Comparison of ENCODE assay signal across 1 cellular context in the genomic region with DNA sequence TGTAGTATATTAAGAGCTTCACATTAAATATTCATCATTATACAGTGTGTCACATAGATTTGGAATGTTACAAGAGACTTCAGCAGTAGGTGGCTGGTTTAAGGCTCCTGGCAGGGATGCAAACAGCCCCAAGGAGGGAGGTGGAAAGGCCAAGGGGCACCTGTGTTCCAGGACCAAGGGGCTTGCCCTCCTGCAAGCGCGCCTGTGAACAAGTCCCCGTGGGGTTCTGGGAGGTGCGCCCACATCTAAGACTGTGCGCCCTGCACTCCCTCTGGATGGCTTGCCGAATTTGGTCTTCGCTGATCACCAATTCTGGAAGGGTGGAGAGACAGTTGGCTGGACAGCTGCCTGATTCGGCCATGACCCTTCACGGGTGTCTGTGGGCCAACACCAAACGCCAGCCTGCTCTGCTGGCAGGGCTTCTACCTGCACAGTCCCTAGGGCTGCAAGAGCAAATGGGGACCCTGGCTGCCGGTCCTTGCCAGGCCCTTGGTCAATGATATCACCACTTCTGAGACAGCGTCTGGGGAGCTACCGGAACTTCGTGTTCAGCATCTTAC.
TF ChIP-seq lines count a peak whose summit lies in the region.

No MANE protein-coding gene starts in this region.

TF ChIP-seq in K562, 482 proteins besides CTCF, POLR2A, EP300 and RAD21 (continued from another document):
- TF ChIP-seq, protein P1, sequence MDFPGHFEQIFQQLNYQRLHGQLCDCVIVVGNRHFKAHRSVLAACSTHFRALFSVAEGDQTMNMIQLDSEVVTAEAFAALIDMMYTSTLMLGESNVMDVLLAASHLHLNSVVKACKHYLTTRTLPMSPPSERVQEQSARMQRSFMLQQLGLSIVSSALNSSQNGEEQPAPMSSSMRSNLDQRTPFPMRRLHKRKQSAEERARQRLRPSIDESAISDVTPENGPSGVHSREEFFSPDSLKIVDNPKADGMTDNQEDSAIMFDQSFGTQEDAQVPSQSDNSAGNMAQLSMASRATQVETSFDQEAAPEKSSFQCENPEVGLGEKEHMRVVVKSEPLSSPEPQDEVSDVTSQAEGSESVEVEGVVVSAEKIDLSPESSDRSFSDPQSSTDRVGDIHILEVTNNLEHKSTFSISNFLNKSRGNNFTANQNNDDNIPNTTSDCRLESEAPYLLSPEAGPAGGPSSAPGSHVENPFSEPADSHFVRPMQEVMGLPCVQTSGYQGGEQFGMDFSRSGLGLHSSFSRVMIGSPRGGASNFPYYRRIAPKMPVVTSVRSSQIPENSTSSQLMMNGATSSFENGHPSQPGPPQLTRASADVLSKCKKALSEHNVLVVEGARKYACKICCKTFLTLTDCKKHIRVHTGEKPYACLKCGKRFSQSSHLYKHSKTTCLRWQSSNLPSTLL (IDR thresholded peaks at IDR 0.05): no peak
- no peak for TF ChIP-seq ZC3H11A (IDR thresholded peaks at IDR 0.05; ENCODE audit: low read depth, low read length)
